In genomic region chr6:163793584-163793983, GRCh38 we compare ENCODE assay signal across 11 cellular contexts.
DNase-seq lines count a peak whose midpoint lies in the region; ATAC-seq and TF ChIP-seq lines count a peak whose summit lies in the region.
"Had no signal": no experiment of that assay in that cellular context is flagged by ENCODE, and none has a peak within 500 bp of the region (broad histone marks: within the 10 kb centered on the region; RNA-seq: fewer than 3 reads in every experiment).

No MANE protein-coding gene starts in this region.

- H3K27ac ChIP-seq in Peyer's patch, result no peak overlapping the region

- TF ChIP-seq CTCF in AG09309 (IDR thresholded peaks at IDR 0.05; ENCODE audit: control insufficient read depth, insufficient read depth, low read depth, low read length, missing control alignments), result no peak
- no peak for TF ChIP-seq CTCF in Peyer's patch (IDR thresholded peaks at IDR 0.05)

- no peak overlapping the region for H3K4me3 ChIP-seq in AG09309 (ENCODE audit: control insufficient read depth, low read depth, low read length)
- H3K4me3 ChIP-seq in Peyer's patch, result no peak overlapping the region

- TF ChIP-seq POLR2A in Peyer's patch (IDR thresholded peaks at IDR 0.05), result no peak

- H3K27me3 ChIP-seq in Peyer's patch, result no peaks in the 10 kb centered on the region

- H3K9me3 ChIP-seq in Peyer's patch, result no peaks in the 10 kb centered on the region

- DNase-seq in AG09309 (ENCODE audit: low read depth) (peak; percentile 28), dedifferentiated amniotic fluid mesenchymal stem cell (ENCODE audit: extremely low spot score) (peak; percentile 66), globus pallidus (ENCODE audit: low spot score) (no peak), Peyer's patch (no peak), NCI-H524 (lab: John Stamatoyannopoulos, UW) (no peak), GM19238 (ENCODE audit: insufficient read length, low spot score) (no peak)
- DNase-seq: COR-L47, left cardiac atrium, NCI-H1694 had no signal

- H3K36me3 ChIP-seq in Peyer's patch, result no peaks in the 10 kb centered on the region

- no peaks in the 10 kb centered on the region for H3K4me1 ChIP-seq in Peyer's patch

- ATAC-seq in GM19395 (IDR thresholded peaks at IDR 0.05; ENCODE audit: unreplicated experiment), result peak; percentile 98
- peak; percentile 86 for ATAC-seq in HG03175 (IDR thresholded peaks at IDR 0.05; ENCODE audit: unreplicated experiment)

Comparison
In these comparisons a context has a peak if more than half of its experiments do, and no peak if none do; other contexts are left out.
1. DNase-seq: peak in AG09309 (single experiment) and dedifferentiated amniotic fluid mesenchymal stem cell (single experiment); none in globus pallidus (single experiment), Peyer's patch (0 of 3), NCI-H524 (0 of 2) and GM19238 (single experiment).